ENCODE assay signal across 29 cellular contexts in genomic region chr12:10272466-10272865, GRCh38. TPM values are rescaled to one million over a fixed set of nuclear protein-coding genes. Genes with fewer than 3 reads are reported as not detected.
A peak's percentile ranks its signal among the peaks of the same experiment; 100 is the strongest.
DNase-seq lines count a peak whose midpoint lies in the region; ATAC-seq and TF ChIP-seq lines count a peak whose summit lies in the region.
"Had no signal": no experiment of that assay in that cellular context is flagged by ENCODE, and none has a peak within 500 bp of the region (broad histone marks: within the 10 kb centered on the region; RNA-seq: fewer than 3 reads in every experiment).

No MANE protein-coding gene starts in this region.

- no TSS peak for BruUV-seq in OCI-LY7 (replicated peaks; lab: Mats Ljungman, UMichigan)

- H3K4me3 ChIP-seq in OCI-LY7 (ENCODE audit: low read depth, low read length, poor library complexity, severe bottlenecking) = no peak overlapping the region
- no peak overlapping the region for H3K4me3 ChIP-seq in fibroblast of villous mesenchyme (ENCODE audit: low read depth, low read length)
- H3K4me3 ChIP-seq: PC-9, SJSA1 had no signal

- no peak overlapping the region for H3K4me3 Mint-ChIP-seq in T-helper 2 cell treated with Interferon-gamma antibody and Interleukin-4, amounts not matched to agents 5 μg/mL and 100 μg/mL, for 36 hours
- H3K4me3 Mint-ChIP-seq: B cell; CD8-positive, alpha-beta T cell had no signal

- H3K9me3 Mint-ChIP-seq in T-helper 2 cell treated with Interferon-gamma antibody and Interleukin-4, amounts not matched to agents 5 μg/mL and 100 μg/mL, for 36 hours = no peaks in the 10 kb centered on the region
- H3K9me3 Mint-ChIP-seq: CD8-positive, alpha-beta T cell had no signal

- DNase-seq in DMS53 (lab: John Stamatoyannopoulos, UW) (peak; percentile 23), DMS53 treated with DMSO at 0.1 percent for 48 hours (lab: John Stamatoyannopoulos, UW; ENCODE audit: unreplicated experiment) (no peak), OCI-LY7 (ENCODE audit: low spot score) (no peak), fibroblast of villous mesenchyme (ENCODE audit: low read depth) (peak; percentile 37), renal cortical epithelial cell (ENCODE audit: low read depth) (peak; percentile 10)
- DNase-seq in T-helper 2 cell treated with Interferon-gamma antibody and Interleukin-4, amounts not matched to agents 5 μg/mL and 100 μg/mL, for 36 hours (ENCODE audit: low spot score) = no peak
- DNase-seq: Caco-2; CD8-positive, alpha-beta T cell; DMS79 treated with DMSO at 0.1 percent for 48 hours; GF-D8; GOT3; HCEC 1CT; MV-4-11; NCI-H1105; NCI-H1436 treated with DMSO at 0.1 percent for 48 hours; NCI-H187 treated with DMSO at 0.1 percent for 48 hours; NCI-H446; NCI-H524 treated with DMSO at 0.1 percent for 48 hours; NCI-H774; PC-9; Right ventricle myocardium superior; RPMI8226 had no signal

- TF ChIP-seq CTCF in OCI-LY7 (conservative IDR thresholded peaks at IDR 0.05; ENCODE audit: low read length) (no peak), fibroblast of villous mesenchyme (IDR thresholded peaks at IDR 0.05; ENCODE audit: insufficient read depth, low read depth, low read length) (no peak)

- H3K4me2 ChIP-seq in OCI-LY7 (ENCODE audit: low read length) = no peak overlapping the region
- H3K4me2 ChIP-seq: PC-9 had no signal

- no peaks in the 10 kb centered on the region for H3K36me3 ChIP-seq in OCI-LY7 (ENCODE audit: insufficient read depth, low read length)
- H3K36me3 ChIP-seq: SJSA1 had no signal

- peak overlapping the region; percentile 47; the same call in 1 of the 2 replicates for H2AFZ ChIP-seq in OCI-LY7 (ENCODE audit: low read length)
- H2AFZ ChIP-seq: PC-9 had no signal

- no peaks in the 10 kb centered on the region for H3K9me2 ChIP-seq in OCI-LY7 (ENCODE audit: insufficient read depth, low read length)

- H3K9me3 ChIP-seq in OCI-LY7 (ENCODE audit: low read length) = peaks cover 14% of the 10 kb centered on the region; the same call in 1 of the 2 replicates
- H3K9me3 ChIP-seq: SJSA1 had no signal

- H3K27ac Mint-ChIP-seq in T-helper 2 cell treated with Interferon-gamma antibody and Interleukin-4, amounts not matched to agents 5 μg/mL and 100 μg/mL, for 36 hours = no peak overlapping the region
- H3K27ac Mint-ChIP-seq: B cell; CD8-positive, alpha-beta T cell had no signal

- H3K4me1 ChIP-seq in OCI-LY7 (ENCODE audit: insufficient read depth, low read length, poor library complexity, severe bottlenecking) = peaks cover 9% of the 10 kb centered on the region
- H3K4me1 ChIP-seq: Caco-2, SJSA1 had no signal

- ATAC-seq in GM21447 (IDR thresholded peaks at IDR 0.05; ENCODE audit: unreplicated experiment) = no peak
- ATAC-seq: CD8-positive, alpha-beta T cell had no signal

- H3K27me3 Mint-ChIP-seq in T-helper 2 cell treated with Interferon-gamma antibody and Interleukin-4, amounts not matched to agents 5 μg/mL and 100 μg/mL, for 36 hours (ENCODE audit: low read depth) = peaks cover 20% of the 10 kb centered on the region

- no peaks in the 10 kb centered on the region for H3K4me1 Mint-ChIP-seq in T-helper 2 cell treated with Interferon-gamma antibody and Interleukin-4, amounts not matched to agents 5 μg/mL and 100 μg/mL, for 36 hours (ENCODE audit: low read depth)
- H3K4me1 Mint-ChIP-seq: B cell had no signal

- H4K20me1 ChIP-seq in OCI-LY7 (ENCODE audit: insufficient read depth, low read length) = no peaks in the 10 kb centered on the region

- intact Hi-C loops in OCI-LY7 (cut with micrococcal nuclease; ENCODE audit: unreplicated experiment) = no loop called here

- CTCF ChIA-PET in OCI-LY7 (lab: Charles Lee; ENCODE audit: unreplicated experiment) = no interaction called here

- H3K27ac ChIP-seq in OCI-LY7 (ENCODE audit: low read depth, low read length, poor library complexity, severe bottlenecking) = no peak overlapping the region
- H3K27ac ChIP-seq: 22Rv1, C4-2B, PC-9, SJSA1 had no signal

- no peaks in the 10 kb centered on the region for H3K36me3 Mint-ChIP-seq in T-helper 2 cell treated with Interferon-gamma antibody and Interleukin-4, amounts not matched to agents 5 μg/mL and 100 μg/mL, for 36 hours (ENCODE audit: low read depth)
- H3K36me3 Mint-ChIP-seq: CD8-positive, alpha-beta T cell had no signal

- H3K79me2 ChIP-seq in OCI-LY7 (ENCODE audit: insufficient read depth, low read depth, low read length) = no peaks in the 10 kb centered on the region

- POLR2A ChIA-PET in OCI-LY7 (lab: Charles Lee) = interaction anchor here (0.6 kb wide), 1 partner anchor 112 kb away, joined by 3 read pairs; no protein-coding TSS in a partner anchor

RNA-seq across cellular contexts. Expression of gene KLRD1, which starts 35.2 kb away (rescaled TPM):
- under 0.01 and 0.03 TPM in 2 replicates for total RNA-seq in OCI-LY7 (2014; rRNA removed; shearing (Covaris generic))
- total RNA-seq in OCI-LY7 (2022) = 0.04 and 0.18 TPM in 2 replicates
- total RNA-seq in fibroblast of villous mesenchyme = under 0.01 and 0.86 TPM in 2 replicates
- under 0.01 and 4.1 TPM in 2 replicates for total RNA-seq in renal cortical epithelial cell
- total RNA-seq: LHCN-M2, MCF 10A had no signal

RNA-seq across cellular contexts. Expression of gene GABARAPL1, which starts 59.8 kb away (rescaled TPM):
- 34.2 and 40.7 TPM in 2 replicates for total RNA-seq in OCI-LY7 (2014; rRNA removed; shearing (Covaris generic))
- total RNA-seq in OCI-LY7 (2022) (52.4 and 65.2 TPM in 2 replicates), fibroblast of villous mesenchyme (61.2 and 131 TPM in 2 replicates), renal cortical epithelial cell (75.2 and 256 TPM in 2 replicates)

Comparison
In these comparisons a context has a peak if more than half of its experiments do, and no peak if none do; other contexts are left out.
1. DNase-seq: peak in DMS53 (single experiment), fibroblast of villous mesenchyme (single experiment) and renal cortical epithelial cell (single experiment); none in DMS53 treated with DMSO at 0.1 percent for 48 hours (single experiment), OCI-LY7 (single experiment) and T-helper 2 cell treated with Interferon-gamma antibody and Interleukin-4, amounts not matched to agents 5 μg/mL and 100 μg/mL, for 36 hours (single experiment).